Comparison of ENCODE assay signal across 8 cellular contexts in genomic region chr13:29923554-29924481, GRCh38.
DNase-seq lines count a peak whose midpoint lies in the region; ATAC-seq lines count a peak whose summit lies in the region.

No MANE protein-coding gene starts in this region.

- peaks cover 33% of the 10 kb centered on the region for H3K4me1 ChIP-seq in muscle layer of colon (ENCODE audit: insufficient read depth, low read length)

- no peak overlapping the region for H3K9ac ChIP-seq in muscle layer of colon (ENCODE audit: low read length)

- ATAC-seq in GM19395 (IDR thresholded peaks at IDR 0.05; ENCODE audit: unreplicated experiment) = no peak

- H3K27ac ChIP-seq in muscle layer of colon (ENCODE audit: low read depth, low read length) = peak overlapping the region; percentile 74

- DNase-seq in NCI-H2081 (lab: John Stamatoyannopoulos, UW) (peak; percentile 14 to 59), NCI-H2081 treated with DMSO at 0.1 percent for 48 hours (lab: John Stamatoyannopoulos, UW) (no peak), NCI-H345 (lab: John Stamatoyannopoulos, UW) (peak; percentile 70), epidermal melanocyte (ENCODE audit: insufficient read length, low spot score) (peak; percentile 59)
- peak; percentile 81 for DNase-seq in activated CD8-positive, alpha-beta memory T cell treated with anti-CD3 and anti-CD28 coated beads for 24 hours
- peak; percentile 82 for DNase-seq in stimulated activated CD8-positive, alpha-beta memory T cell treated with anti-CD3 and anti-CD28 coated beads, Interleukin-4, amount 100 ng/mL, for 48 hours

- H3K36me3 ChIP-seq in muscle layer of colon (ENCODE audit: insufficient read depth, low read length) = no peaks in the 10 kb centered on the region

- no peaks in the 10 kb centered on the region for H3K27me3 ChIP-seq in muscle layer of colon (ENCODE audit: control insufficient read depth in 1 of 2, insufficient read depth in 2 of 2, low read length in 2 of 2)

- peak overlapping the region in 1 of 2 donors; percentile 21 for H3K4me3 ChIP-seq in muscle layer of colon (ENCODE audit: low read depth in 1 of 2, low read length in 2 of 2)

- no peaks in the 10 kb centered on the region for H3K9me3 ChIP-seq in muscle layer of colon (ENCODE audit: low read length)
